40 cellular contexts compared by ENCODE assay signal in genomic region chr19:15008308-15008707, GRCh38. TPM values are rescaled to one million over a fixed set of nuclear protein-coding genes. Genes with fewer than 3 reads are reported as not detected.
"Had no signal": no experiment of that assay in that cellular context is flagged by ENCODE, and none has a peak within 500 bp of the region (broad histone marks: within the 10 kb centered on the region; RNA-seq: fewer than 3 reads in every experiment).

No MANE protein-coding gene starts in this region.

- DNase-seq: activated effector memory CD4-positive, alpha-beta T cell treated with anti-CD3 and anti-CD28 coated beads, Interleukin-2, amount 50 U/mL, for 16 hours; activated effector memory CD4-positive, alpha-beta T cell treated with Interleukin-2 at 50 U/mL for 16 hours; activated gamma-delta T cell; activated gamma-delta T cell treated with Interleukin-2 at 50 U/mL for 16 hours; activated naive CD4-positive, alpha-beta T cell; activated naive CD4-positive, alpha-beta T cell treated with anti-CD3 and anti-CD28 coated beads for 36 hours; activated naive CD4-positive, alpha-beta T cell treated with anti-CD3 and anti-CD28 coated beads, Interleukin-2, amount 10 ng/mL, durations not matched to agents 7 days and 5 days; activated naive CD4-positive, alpha-beta T cell treated with anti-CD3 and anti-CD28 coated beads, Interleukin-2, amount 50 U/mL, for 16 hours; activated naive CD4-positive, alpha-beta T cell treated with Interleukin-2 at 50 U/mL for 16 hours; activated naive CD8-positive, alpha-beta T cell treated with anti-CD3 and anti-CD28 coated beads for 36 hours; activated naive CD8-positive, alpha-beta T cell treated with anti-CD3 and anti-CD28 coated beads, Interleukin-2, amount 10 ng/mL, durations not matched to agents 7 days and 5 days; activated naive CD8-positive, alpha-beta T cell treated with anti-CD3 and anti-CD28 coated beads, Interleukin-2, amount 50 U/mL, for 24 hours; activated T-cell treated with anti-CD3 and anti-CD28 coated beads, Interleukin-2, amount 50 U/mL, for 1 hour; activated T-cell treated with anti-CD3 and anti-CD28 coated beads, Interleukin-2, amount 50 U/mL, for 24 hours; activated T-cell treated with anti-CD3 and anti-CD28 coated beads, Interleukin-2, amount 50 U/mL, for 4 hours; activated T-cell treated with anti-CD3 and anti-CD28 coated beads, Interleukin-2, amount 50 U/mL, for 48 hours; activated T-cell treated with anti-CD3 and anti-CD28 coated beads, Interleukin-2, amount 50 U/mL, for 72 hours; adrenal gland; amniotic stem cell; amygdala; anterior cingulate cortex; aorta; brain microvascular endothelial cell; caudate nucleus; central memory CD4-positive, alpha-beta T cell; cerebellar nuclear complex had no signal

- H3K27ac ChIP-seq: adrenal gland, ascending aorta, body of pancreas, brain microvascular endothelial cell, breast epithelium, cardiac muscle cell had no signal

- ATAC-seq: activated naive CD4-positive, alpha-beta T cell treated with anti-CD3 and anti-CD28 coated beads, Interleukin-2, amount 50 U/mL, for 72 hours; activated naive CD8-positive, alpha-beta T cell treated with anti-CD3 and anti-CD28 coated beads, Interleukin-2, amount 50 U/mL, for 24 hours; activated T-cell treated with anti-CD3 and anti-CD28 coated beads, Interleukin-2, amount 50 U/mL, for 4 hours; activated T-cell treated with anti-CD3 and anti-CD28 coated beads, Interleukin-2, amount 50 U/mL, for 72 hours; activated T-helper 17 cell treated with anti-CD3 and anti-CD28 coated beads, Interleukin-2, amount 50 U/mL, for 72 hours; body of pancreas had no signal

- H3K9me3 ChIP-seq: adrenal gland, ascending aorta, body of pancreas, breast epithelium had no signal

- FAIRE-seq: astrocyte, bronchial epithelial cell had no signal

- H3K4me3 ChIP-seq: adrenal gland, ascending aorta, body of pancreas, breast epithelium, cardiac muscle cell had no signal

- H3K27me3 ChIP-seq: ascending aorta, body of pancreas had no signal

- H3K36me3 ChIP-seq: adrenal gland, ascending aorta, brain microvascular endothelial cell, breast epithelium, cardiac muscle cell had no signal

- H3K4me1 ChIP-seq: adrenal gland, ascending aorta, breast epithelium had no signal

RNA-seq across cellular contexts. Expression of gene SLC1A6, which starts 28.6 kb away (rescaled TPM):
- total RNA-seq: activated naive CD4-positive, alpha-beta T cell treated with anti-CD3 and anti-CD28 coated beads for 36 hours; activated naive CD4-positive, alpha-beta T cell treated with anti-CD3 and anti-CD28 coated beads, Interleukin-2, amount 50 U/mL, for 72 hours; activated naive CD8-positive, alpha-beta T cell treated with anti-CD3 and anti-CD28 coated beads for 36 hours; activated naive CD8-positive, alpha-beta T cell treated with anti-CD3 and anti-CD28 coated beads, Interleukin-2, amount 10 ng/mL, durations not matched to agents 7 days and 5 days; activated T-cell treated with anti-CD3 and anti-CD28 coated beads, Interleukin-2, amount 50 U/mL, for 4 hours; activated T-cell treated with anti-CD3 and anti-CD28 coated beads, Interleukin-2, amount 50 U/mL, for 72 hours; activated T-helper 1 cell treated with anti-CD3 and anti-CD28 coated beads, Interleukin-12 subunit alpha, Interleukin-12 subunit beta, Interleukin-2, Interleukin-4 antibody, amounts not matched to agents 30 ng/mL and 10 ng/mL and 1 ng/mL, durations not matched to agents 14 hours and 24 hours and 36 hours; activated T-helper 17 cell treated with anti-CD3 and anti-CD28 coated beads, Interleukin-2, amount 50 U/mL, for 72 hours; activated T-helper 2 cell treated with anti-CD3 and anti-CD28 coated beads, Interferon-gamma antibody, Interleukin-2, Interleukin-4, amounts not matched to agents 10 μg/mL and 5 μg/mL and 100 μg/mL, durations not matched to agents 14 hours and 24 hours and 36 hours; adrenal gland; aorta; ascending aorta; body of pancreas; breast epithelium; bronchial epithelial cell; cardiac septum; chondrocyte had no signal
- polyA plus RNA-seq: adipose tissue, adrenal gland had no signal

RNA-seq across cellular contexts. Expression of gene CASP14, which starts 41.0 kb away (rescaled TPM):
- total RNA-seq: activated naive CD4-positive, alpha-beta T cell treated with anti-CD3 and anti-CD28 coated beads for 36 hours; activated naive CD4-positive, alpha-beta T cell treated with anti-CD3 and anti-CD28 coated beads, Interleukin-2, amount 50 U/mL, for 72 hours; activated naive CD8-positive, alpha-beta T cell treated with anti-CD3 and anti-CD28 coated beads for 36 hours; activated naive CD8-positive, alpha-beta T cell treated with anti-CD3 and anti-CD28 coated beads, Interleukin-2, amount 10 ng/mL, durations not matched to agents 7 days and 5 days; activated T-cell treated with anti-CD3 and anti-CD28 coated beads, Interleukin-2, amount 50 U/mL, for 4 hours; activated T-cell treated with anti-CD3 and anti-CD28 coated beads, Interleukin-2, amount 50 U/mL, for 72 hours; activated T-helper 1 cell treated with anti-CD3 and anti-CD28 coated beads, Interleukin-12 subunit alpha, Interleukin-12 subunit beta, Interleukin-2, Interleukin-4 antibody, amounts not matched to agents 30 ng/mL and 10 ng/mL and 1 ng/mL, durations not matched to agents 14 hours and 24 hours and 36 hours; activated T-helper 17 cell treated with anti-CD3 and anti-CD28 coated beads, Interleukin-2, amount 50 U/mL, for 72 hours; activated T-helper 2 cell treated with anti-CD3 and anti-CD28 coated beads, Interferon-gamma antibody, Interleukin-2, Interleukin-4, amounts not matched to agents 10 μg/mL and 5 μg/mL and 100 μg/mL, durations not matched to agents 14 hours and 24 hours and 36 hours; adrenal gland; aorta; ascending aorta; astrocyte; body of pancreas; bronchial epithelial cell; cardiac muscle cell; cardiac septum; cerebellum; chondrocyte had no signal
- polyA plus RNA-seq: adipose tissue, adrenal gland, aorta, cardiac muscle cell had no signal
